ENCODE assay signal across 11 cellular contexts in the genomic region with DNA sequence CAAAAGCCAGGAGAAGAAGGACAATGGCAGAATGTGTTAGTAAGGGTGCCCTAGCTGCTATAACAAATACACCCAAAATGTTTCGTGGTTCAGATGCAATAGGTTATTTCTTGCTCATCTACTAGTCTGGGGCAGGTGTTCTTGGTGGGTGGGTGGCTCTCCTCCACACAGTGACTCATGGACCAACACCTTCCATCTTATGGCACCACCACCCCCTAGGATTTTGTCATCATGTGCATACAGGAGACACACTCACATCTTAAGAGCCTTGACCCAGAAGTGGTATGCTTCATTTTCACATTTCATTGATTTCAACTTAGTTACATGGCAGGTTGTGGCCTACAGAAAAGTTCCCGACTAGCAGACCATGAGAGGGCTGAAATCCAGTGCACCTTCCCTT.
"Had no signal": no experiment of that assay in that cellular context is flagged by ENCODE, and none has a peak within 500 bp of the region (broad histone marks: within the 10 kb centered on the region; RNA-seq: fewer than 3 reads in every experiment).

No MANE protein-coding gene starts in this region.

- H3K27me3 Mint-ChIP-seq: activated CD4-positive, alpha-beta T cell treated with anti-CD3 and anti-CD28 coated beads, Interleukin-2, amount 10 ng/mL, durations not matched to agents 24 days and 14 days; type B pancreatic cell had no signal

- H3K4me3 ChIP-seq: esophagus muscularis mucosa, hepatocyte, SJCRH30 had no signal

- H3K4me3 Mint-ChIP-seq: activated CD4-positive, alpha-beta T cell treated with anti-CD3 and anti-CD28 coated beads, Interleukin-2, amount 10 ng/mL, durations not matched to agents 24 days and 14 days; natural killer cell treated with Interleukin-12 subunit alpha and Interleukin-12 subunit beta and Interleukin-15 and Interleukin-18, amount 100 ng/mL, for 72 hours; stimulated activated naive B cell treated with anti-CD40 and anti-IgM and Interleukin-4, amounts not matched to agents 10 μg/mL and 1 μg/mL and 100 μg/mL, for 72 hours; type B pancreatic cell; WTC11 had no signal

- H3K79me2 ChIP-seq: hepatocyte had no signal

- ATAC-seq: stimulated activated naive B cell treated with anti-CD40 and anti-IgM and Interleukin-4, amounts not matched to agents 10 μg/mL and 1 μg/mL and 100 μg/mL, for 72 hours had no signal

- H3K27me3 ChIP-seq: esophagus muscularis mucosa, hepatocyte had no signal

- H3K27ac ChIP-seq: esophagus muscularis mucosa, hepatocyte, SJCRH30 had no signal

- H3K36me3 Mint-ChIP-seq: natural killer cell treated with Interleukin-12 subunit alpha and Interleukin-12 subunit beta and Interleukin-15 and Interleukin-18, amount 100 ng/mL, for 72 hours; stimulated activated naive B cell treated with anti-CD40 and anti-IgM and Interleukin-4, amounts not matched to agents 10 μg/mL and 1 μg/mL and 100 μg/mL, for 72 hours; type B pancreatic cell; WTC11 had no signal

- H3K4me1 ChIP-seq: esophagus muscularis mucosa had no signal

- H3K4me2 ChIP-seq: hepatocyte had no signal

- H3K36me3 ChIP-seq: esophagus muscularis mucosa, SJCRH30 had no signal

- H3K27ac Mint-ChIP-seq: activated CD4-positive, alpha-beta T cell treated with anti-CD3 and anti-CD28 coated beads, Interleukin-2, amount 10 ng/mL, durations not matched to agents 24 days and 14 days; natural killer cell treated with Interleukin-12 subunit alpha and Interleukin-12 subunit beta and Interleukin-15 and Interleukin-18, amount 100 ng/mL, for 72 hours; stimulated activated naive B cell treated with anti-CD40 and anti-IgM and Interleukin-4, amounts not matched to agents 10 μg/mL and 1 μg/mL and 100 μg/mL, for 72 hours; type B pancreatic cell; WTC11 had no signal

- DNase-seq: activated CD4-positive, alpha-beta T cell treated with anti-CD3 and anti-CD28 coated beads, Interleukin-2, amount 10 ng/mL, durations not matched to agents 24 days and 14 days; activated gamma-delta T cell treated with Interleukin-2 at 50 U/mL for 16 hours; activated T-cell treated with anti-CD3 and anti-CD28 coated beads for 4 hours; SJCRH30; stimulated activated CD4-positive, alpha-beta T cell treated with anti-CD3 and anti-CD28 coated beads, Interleukin-2, amount 100 ng/mL, for 48 hours; stimulated activated naive B cell treated with anti-CD40 and anti-IgM and Interleukin-4, amounts not matched to agents 10 μg/mL and 1 μg/mL and 100 μg/mL, for 72 hours had no signal

- H3K9me3 ChIP-seq: esophagus muscularis mucosa, SJCRH30 had no signal

- H2AFZ ChIP-seq: hepatocyte had no signal

- H3K9me3 Mint-ChIP-seq: activated CD4-positive, alpha-beta T cell treated with anti-CD3 and anti-CD28 coated beads, Interleukin-2, amount 10 ng/mL, durations not matched to agents 24 days and 14 days; natural killer cell treated with Interleukin-12 subunit alpha and Interleukin-12 subunit beta and Interleukin-15 and Interleukin-18, amount 100 ng/mL, for 72 hours; stimulated activated naive B cell treated with anti-CD40 and anti-IgM and Interleukin-4, amounts not matched to agents 10 μg/mL and 1 μg/mL and 100 μg/mL, for 72 hours; type B pancreatic cell; WTC11 had no signal

- H3K4me1 Mint-ChIP-seq: activated CD4-positive, alpha-beta T cell treated with anti-CD3 and anti-CD28 coated beads, Interleukin-2, amount 10 ng/mL, durations not matched to agents 24 days and 14 days; stimulated activated naive B cell treated with anti-CD40 and anti-IgM and Interleukin-4, amounts not matched to agents 10 μg/mL and 1 μg/mL and 100 μg/mL, for 72 hours had no signal
